ENCODE assay signal across 9 cellular contexts in genomic region chr1:92882817-92883216, GRCh38. TPM values are rescaled to one million over a fixed set of nuclear protein-coding genes. Genes with fewer than 3 reads are reported as not detected.
A peak's percentile ranks its signal among the peaks of the same experiment; 100 is the strongest.
DNase-seq lines count a peak whose midpoint lies in the region; ATAC-seq, FAIRE-seq and TF ChIP-seq lines count a peak whose summit lies in the region.
"Had no signal": no experiment of that assay in that cellular context is flagged by ENCODE, and none has a peak within 500 bp of the region (broad histone marks: within the 10 kb centered on the region; RNA-seq: fewer than 3 reads in every experiment).

No MANE protein-coding gene starts in this region.

- peak; percentile 68 for ATAC-seq in GM18498 (IDR thresholded peaks at IDR 0.05; ENCODE audit: unreplicated experiment)

- H3K9me3 ChIP-seq in small intestine (ENCODE audit: control insufficient read depth, low read depth) (no peaks in the 10 kb centered on the region), MM.1S (replicated peaks; ENCODE audit: insufficient read depth, low read length) (no peaks in the 10 kb centered on the region)

- no peaks in the 10 kb centered on the region for H4K20me1 ChIP-seq in MM.1S (ENCODE audit: insufficient read depth, low read length)

- no peaks in the 10 kb centered on the region for H3K9me2 ChIP-seq in MM.1S (replicated peaks; ENCODE audit: insufficient read depth, low read length)

- peaks cover 50% of the 10 kb centered on the region for H3K79me2 ChIP-seq in MM.1S (ENCODE audit: low read length)

- FAIRE-seq in small intestine (lab: Jason Lieb, UNC), result no peak

- 29 to 58% (median 48%) methylated on average over 1 of the region's 1 CpG for WGBS in small intestine, 3 donors

- H3F3A ChIP-seq in MM.1S (ENCODE audit: insufficient read depth, low read length), result peaks cover 4% of the 10 kb centered on the region

- H3K36me3 ChIP-seq in small intestine (ENCODE audit: control insufficient read depth in 2 of 2, insufficient read depth in 2 of 2, low read length in 2 of 2) (no peaks in the 10 kb centered on the region), MM.1S (replicated peaks; ENCODE audit: insufficient read depth, low read length) (no peaks in the 10 kb centered on the region)

- no peak overlapping the region; the same call in 1 of the 2 replicates for H3K4me2 ChIP-seq in MM.1S (ENCODE audit: low read depth, low read length)

- H3K27ac ChIP-seq in small intestine (ENCODE audit: low read depth in 1 of 2, low read length in 1 of 2) (no peak overlapping the region), MM.1S (ENCODE audit: low read length) (no peak overlapping the region)

- no peak for TF ChIP-seq CTCF in MM.1S (IDR thresholded peaks at IDR 0.05; ENCODE audit: low read length)

- H3K27me3 ChIP-seq in small intestine (ENCODE audit: control insufficient read depth in 2 of 2, insufficient read depth in 2 of 2, low read length in 2 of 2) (no peaks in the 10 kb centered on the region), MM.1S (replicated peaks; ENCODE audit: insufficient read depth, low read length) (no peaks in the 10 kb centered on the region)

- H3K4me1 ChIP-seq in small intestine (ENCODE audit: control insufficient read depth in 2 of 2, insufficient read depth in 1 of 2, low read depth in 1 of 2, low read length in 1 of 2) (peaks cover 0 to 3% of the 10 kb centered on the region in 2 donors), MM.1S (ENCODE audit: low read length) (peaks cover 14% of the 10 kb centered on the region; the same call in 1 of the 2 replicates)

- no peak overlapping the region for H3K4me3 ChIP-seq in small intestine (ENCODE audit: low read depth in 1 of 2, low read length in 2 of 2)
- no peak overlapping the region for H3K4me3 ChIP-seq in MM.1S (ENCODE audit: low read length)
- H3K4me3 ChIP-seq: lung had no signal

- no peak overlapping the region for H2AFZ ChIP-seq in MM.1S (ENCODE audit: low read length)

- H3K9ac ChIP-seq in MM.1S (ENCODE audit: low read length), result no peak overlapping the region

- DNase-seq in NCI-H69 (lab: John Stamatoyannopoulos, UW), result peak; percentile 41
- DNase-seq in activated T-cell treated with anti-CD3 and anti-CD28 coated beads for 48 hours (ENCODE audit: low read depth), result peak; percentile 5
- peak; percentile 32 for DNase-seq in small intestine
- no peak for DNase-seq in NCI-H128 (lab: John Stamatoyannopoulos, UW; ENCODE audit: unreplicated experiment)
- DNase-seq in NCI-H526 (lab: John Stamatoyannopoulos, UW), result no peak
- no peak for DNase-seq in MM.1S
- DNase-seq in iPS-NIHi11 (ENCODE audit: low spot score), result no peak

RNA-seq across cellular contexts. Expression of gene RPL5, which starts 51.0 kb away (rescaled TPM):
- polyA plus RNA-seq in small intestine, result 1,000 to 10,000 TPM; 1,004 to 2,140 (median 1,631) TPM

Comparison
In these comparisons a context has a peak if more than half of its experiments do, and no peak if none do; other contexts are left out.
1. DNase-seq: peak in NCI-H69 (single experiment), activated T-cell treated with anti-CD3 and anti-CD28 coated beads for 48 hours (single experiment) and small intestine (single experiment); none in NCI-H128 (single experiment), NCI-H526 (0 of 2), MM.1S (single experiment) and iPS-NIHi11 (single experiment).